In genomic region chr2:47976728-47977127, GRCh38 we compare ENCODE assay signal across 3 cellular contexts.
DNase-seq lines count a peak whose midpoint lies in the region; ATAC-seq, FAIRE-seq and TF ChIP-seq lines count a peak whose summit lies in the region.
"Not testable (repeated sequence)": the region's sequence is repeated elsewhere in the genome, so short reads cannot be mapped to it uniquely, and the experiment has no call there.

No MANE protein-coding gene starts in this region.

- BruUV-seq in K562 (replicated peaks; lab: Mats Ljungman, UMichigan); HepG2 (replicated peaks; lab: Mats Ljungman, UMichigan): not testable (repeated sequence)

- H2AFZ ChIP-seq in K562 (ENCODE audit: low read depth, low read length); HepG2 (ENCODE audit: low read length): not testable (repeated sequence)

- TF ChIP-seq CTCF in A549 (IDR thresholded peaks at IDR 0.05); K562 (IDR thresholded peaks at IDR 0.05 in 2 of 3, conservative IDR thresholded peaks at IDR 0.05 in 1 of 3; ENCODE audit: insufficient read depth in 2 of 3, low read depth in 1 of 3, low read length in 3 of 3); HepG2 (CRISPR knock-in tag; IDR thresholded peaks at IDR 0.05): not testable (repeated sequence)

- in situ Hi-C loops in K562 (cut with MboI); HepG2 (cut with HindIII; ENCODE audit: extremely low pct_ligation_motif_present, low pct_unique_long_range_greater_than_20kb): not testable (repeated sequence)

- intact Hi-C loops in K562 (cut with micrococcal nuclease); HepG2 (cut with micrococcal nuclease; ENCODE audit: unreplicated experiment): not testable (repeated sequence)

- not testable (repeated sequence) for ATAC-seq in A549, K562, HepG2

- H3K36me3 ChIP-seq in K562 (ENCODE audit: control insufficient read depth, insufficient read depth, low read length); HepG2 (replicated peaks in 1 of 2; ENCODE audit: control insufficient read depth in 1 of 2, insufficient read depth in 2 of 2, low read length in 2 of 2): not testable (repeated sequence)

- not testable (repeated sequence) for H3K9ac ChIP-seq in K562 (ENCODE audit: insufficient read depth in 1 of 2, low read depth in 2 of 2, low read length in 2 of 2); HepG2 (ENCODE audit: insufficient read depth, low read depth, low read length)

- not testable (repeated sequence) for H3K9me3 ChIP-seq in A549; K562 (replicated peaks; ENCODE audit: control insufficient read depth, insufficient read depth, low read depth, low read length); HepG2 (ENCODE audit: low read length)

- not testable (repeated sequence) for H3K79me2 ChIP-seq in K562 (ENCODE audit: control insufficient read depth, insufficient read depth, low read length); HepG2 (ENCODE audit: insufficient read depth, low read length)

- not testable (repeated sequence) for H3K9me1 ChIP-seq in K562 (ENCODE audit: control insufficient read depth, insufficient read depth, low read length)

- CTCF ChIA-PET in A549 (lab: Yijun Ruan, JAX), result interaction anchor here (1.0 kb wide), 1 partner anchor 70 kb away, joined by 5 read pairs; no protein-coding TSS in a partner anchor
- CTCF ChIA-PET in K562 (lab: Yijun Ruan, JAX; ENCODE audit: low intra/inter-chr PET ratio); HepG2 (lab: Yijun Ruan, JAX; ENCODE audit: low intra/inter-chr PET ratio, low total read pairs): not testable (repeated sequence)

- not testable (repeated sequence) for H3K4me3 ChIP-seq in A549; K562; HepG2 (replicated peaks in 1 of 3; ENCODE audit: insufficient read depth in 1 of 3, low read depth in 2 of 3, low read length in 3 of 3)

- POLR2A ChIA-PET in A549 (lab: Yijun Ruan, JAX); K562 (lab: Yijun Ruan, JAX); HepG2 (lab: Yijun Ruan, JAX): not testable (repeated sequence)

- TF ChIP-seq EP300 in A549 (IDR thresholded peaks at IDR 0.05); K562 (IDR thresholded peaks at IDR 0.05; ENCODE audit: low read length); HepG2 (IDR thresholded peaks at IDR 0.05; ENCODE audit: low read depth in 2 of 2, low read length in 2 of 2); HepG2 (CRISPR knock-in tag; IDR thresholded peaks at IDR 0.05; ENCODE audit: borderline replicate concordance): not testable (repeated sequence)

- H3K27ac ChIP-seq in A549; K562 (ENCODE audit: extremely low read depth, low read depth, low read length); HepG2 (ENCODE audit: extremely low read length, insufficient read depth, low read length): not testable (repeated sequence)

- not testable (repeated sequence) for FAIRE-seq in A549 (lab: Jason Lieb, UNC); K562 (lab: Jason Lieb, UNC); HepG2 (lab: Jason Lieb, UNC)

- H3K4me2 ChIP-seq in A549; K562 (ENCODE audit: insufficient read depth, low read length); HepG2 (ENCODE audit: low read depth, low read length): not testable (repeated sequence)

- not testable (repeated sequence) for H3K27me3 ChIP-seq in K562 (ENCODE audit: control insufficient read depth in 2 of 2, insufficient read depth in 2 of 2, low read length in 2 of 2); HepG2 (ENCODE audit: control insufficient read depth in 1 of 2, insufficient read depth in 2 of 2, low read length in 2 of 2)

- DNase-seq in A549 (ENCODE audit: low read depth in 1 of 2, low spot score in 1 of 2); K562 (ENCODE audit: extremely low read depth in 1 of 4, low spot score in 3 of 4); HepG2 (ENCODE audit: low spot score): not testable (repeated sequence)

- not testable (repeated sequence) for TF ChIP-seq POLR2A in A549 (IDR thresholded peaks at IDR 0.05; ENCODE audit: low read length); K562 (conservative IDR thresholded peaks at IDR 0.05); HepG2 (IDR thresholded peaks at IDR 0.05; ENCODE audit: insufficient read depth in 1 of 2, low read depth in 2 of 2, low read length in 2 of 2)

- TF ChIP-seq RAD21 in A549 (conservative IDR thresholded peaks at IDR 0.05 in 1 of 2, IDR thresholded peaks at IDR 0.05 in 1 of 2); K562 (CRISPR knock-in tag; conservative IDR thresholded peaks at IDR 0.05 in 1 of 2, IDR thresholded peaks at IDR 0.05 in 1 of 2); HepG2 (CRISPR knock-in tag; IDR thresholded peaks at IDR 0.05): not testable (repeated sequence)

- not testable (repeated sequence) for H3K4me1 ChIP-seq in A549; K562 (replicated peaks in 1 of 2; ENCODE audit: control insufficient read depth in 2 of 2, insufficient read depth in 2 of 2, low read length in 2 of 2); HepG2 (ENCODE audit: insufficient read depth, low read length)

- not testable (repeated sequence) for H4K20me1 ChIP-seq in K562 (replicated peaks; ENCODE audit: control insufficient read depth, insufficient read depth, low read length); HepG2 (ENCODE audit: insufficient read depth, low read length)

TF ChIP-seq in A549, 52 proteins besides CTCF, POLR2A, EP300 and RAD21:
- peak; percentile 76 for TF ChIP-seq MAFK (IDR thresholded peaks at IDR 0.05; ENCODE audit: partially characterized antibody)

TF ChIP-seq in K562, 482 proteins besides CTCF, POLR2A, EP300 and RAD21:
- peak; percentile 78 for TF ChIP-seq ZNF316 (IDR thresholded peaks at IDR 0.05)
- peak; percentile 45; the same call in 1 of the 2 replicates for TF ChIP-seq C11orf30 (IDR thresholded peaks at IDR 0.05; ENCODE audit: low read depth)
- TF ChIP-seq MAFG (tag; conservative IDR thresholded peaks at IDR 0.05), result peak; percentile 28; the same call in 1 of the 2 replicates

TF ChIP-seq in HepG2, 621 proteins besides CTCF, POLR2A, EP300 and RAD21:
- TF ChIP-seq MAFF (IDR thresholded peaks at IDR 0.05; ENCODE audit: low read depth, low read length), result 0 out of 2 replicates have a peak, but pooled peaks have one; percentile 28
- TF ChIP-seq MAFK (conservative IDR thresholded peaks at IDR 0.05 in 1 of 2, IDR thresholded peaks at IDR 0.05 in 1 of 2; ENCODE audit: low read length in 2 of 2), result peak; percentile 18 to 50; a peak in 2 of 4 replicates
